ENCODE assay signal across 8 cellular contexts in genomic region chr7:128453836-128454804, GRCh38. TPM values are rescaled to one million over a fixed set of nuclear protein-coding genes. Genes with fewer than 3 reads are reported as not detected.
DNase-seq lines count a peak whose midpoint lies in the region; ATAC-seq and TF ChIP-seq lines count a peak whose summit lies in the region.

No MANE protein-coding gene starts in this region.

- H3K27ac Mint-ChIP-seq in central memory CD8-positive, alpha-beta T cell (ENCODE audit: low read depth) = peak overlapping the region; percentile 44
- H3K27ac Mint-ChIP-seq in stimulated activated effector memory CD8-positive, alpha-beta T cell treated with anti-CD3 and anti-CD28 coated beads, Interleukin-12 subunit alpha, Interleukin-12 subunit beta, amount 100 ng/mL, for 72 hours = peak overlapping the region; percentile 91

- POLR2A ChIA-PET in PC-3 (lab: Charles Lee; ENCODE audit: unreplicated experiment) = no interaction called here

- no peaks in the 10 kb centered on the region for H3K9me3 Mint-ChIP-seq in central memory CD8-positive, alpha-beta T cell
- H3K9me3 Mint-ChIP-seq in stimulated activated effector memory CD8-positive, alpha-beta T cell treated with anti-CD3 and anti-CD28 coated beads, Interleukin-12 subunit alpha, Interleukin-12 subunit beta, amount 100 ng/mL, for 72 hours = no peaks in the 10 kb centered on the region

- DNase-seq in Karpas-422 (no peak), left colon (peak; percentile 55 to 80), PC-3 (no peak), MM.1S (no peak), NCI-H187 (lab: John Stamatoyannopoulos, UW) (no peak)
- DNase-seq in central memory CD8-positive, alpha-beta T cell (ENCODE audit: low spot score in 2 of 2) = no peak
- no peak for DNase-seq in stimulated activated effector memory CD8-positive, alpha-beta T cell treated with anti-CD3 and anti-CD28 coated beads, Interleukin-12 subunit alpha, Interleukin-12 subunit beta, amount 100 ng/mL, for 72 hours (ENCODE audit: low spot score in 2 of 2)
- no peak for DNase-seq in stimulated activated CD4-positive, alpha-beta T cell treated with anti-CD3 and anti-CD28 coated beads, Interleukin-15, amount 100 ng/mL, for 24 hours

- H3F3A ChIP-seq in PC-3 (ENCODE audit: low read length, unreplicated experiment) (no peaks in the 10 kb centered on the region), MM.1S (ENCODE audit: insufficient read depth, low read length) (peaks cover 17% of the 10 kb centered on the region)

- no peak overlapping the region; the same call in 1 of the 2 replicates for H3K9ac ChIP-seq in Karpas-422 (ENCODE audit: low read length)
- no peak overlapping the region for H3K9ac ChIP-seq in PC-3 (ENCODE audit: low read length)
- no peak overlapping the region for H3K9ac ChIP-seq in MM.1S (ENCODE audit: low read length)

- BruUV-seq in PC-3 (replicated peaks; lab: Mats Ljungman, UMichigan) = no TSS peak

- H3K4me1 Mint-ChIP-seq in central memory CD8-positive, alpha-beta T cell = peaks cover 23% of the 10 kb centered on the region
- peaks cover 63% of the 10 kb centered on the region for H3K4me1 Mint-ChIP-seq in stimulated activated effector memory CD8-positive, alpha-beta T cell treated with anti-CD3 and anti-CD28 coated beads, Interleukin-12 subunit alpha, Interleukin-12 subunit beta, amount 100 ng/mL, for 72 hours

- H3K9me3 ChIP-seq in Karpas-422 (ENCODE audit: low read length) (no peaks in the 10 kb centered on the region), PC-3 (ENCODE audit: low read length) (no peaks in the 10 kb centered on the region), MM.1S (replicated peaks; ENCODE audit: insufficient read depth, low read length) (no peaks in the 10 kb centered on the region)

- H3K4me3 ChIP-seq in Karpas-422 (ENCODE audit: low read length) (no peak overlapping the region), PC-3 (ENCODE audit: low read length) (no peak overlapping the region), MM.1S (ENCODE audit: low read length) (no peak overlapping the region)

- H3K27me3 ChIP-seq in Karpas-422 (ENCODE audit: low read length) = no peaks in the 10 kb centered on the region
- H3K27me3 ChIP-seq in PC-3 (ENCODE audit: low read length) = no peaks in the 10 kb centered on the region
- no peaks in the 10 kb centered on the region; the same call in 1 of the 2 replicates for H3K27me3 ChIP-seq in MM.1S (replicated peaks; ENCODE audit: insufficient read depth, low read length)

- H3K4me2 ChIP-seq in Karpas-422 (ENCODE audit: low read depth, low read length, poor library complexity, severe bottlenecking) (peak overlapping the region; percentile 96), PC-3 (ENCODE audit: low read length) (no peak overlapping the region), MM.1S (ENCODE audit: low read depth, low read length) (no peak overlapping the region)

- no peak overlapping the region for H3K27ac ChIP-seq in Karpas-422 (ENCODE audit: low read length)
- no peak overlapping the region for H3K27ac ChIP-seq in PC-3 (ENCODE audit: low read length)
- no peak overlapping the region for H3K27ac ChIP-seq in MM.1S (ENCODE audit: low read length)

- peaks cover 9% of the 10 kb centered on the region for H3K36me3 Mint-ChIP-seq in central memory CD8-positive, alpha-beta T cell (ENCODE audit: insufficient read depth)
- peaks cover 49% of the 10 kb centered on the region for H3K36me3 Mint-ChIP-seq in stimulated activated effector memory CD8-positive, alpha-beta T cell treated with anti-CD3 and anti-CD28 coated beads, Interleukin-12 subunit alpha, Interleukin-12 subunit beta, amount 100 ng/mL, for 72 hours

- H3K79me2 ChIP-seq in Karpas-422 (ENCODE audit: low read length) = peaks cover 33% of the 10 kb centered on the region
- peaks cover 34% of the 10 kb centered on the region for H3K79me2 ChIP-seq in PC-3 (ENCODE audit: low read length)
- peaks cover 15% of the 10 kb centered on the region for H3K79me2 ChIP-seq in MM.1S (ENCODE audit: low read length)

- no peak for ATAC-seq in central memory CD8-positive, alpha-beta T cell (replicated peaks; ENCODE audit: extremely low read depth, poor library complexity, severe bottlenecking)
- ATAC-seq in left colon (no peak), PC-3 (no peak)
- ATAC-seq in stimulated activated effector memory CD8-positive, alpha-beta T cell treated with anti-CD3 and anti-CD28 coated beads, Interleukin-12 subunit alpha, Interleukin-12 subunit beta, amount 100 ng/mL, for 72 hours = no peak

- TF ChIP-seq CTCF in PC-3 (conservative IDR thresholded peaks at IDR 0.05; ENCODE audit: low read depth, low read length) (no peak), MM.1S (IDR thresholded peaks at IDR 0.05; ENCODE audit: low read length) (no peak)

- H3K4me3 Mint-ChIP-seq in central memory CD8-positive, alpha-beta T cell = peak overlapping the region; percentile 6
- peak overlapping the region; percentile 90 for H3K4me3 Mint-ChIP-seq in stimulated activated effector memory CD8-positive, alpha-beta T cell treated with anti-CD3 and anti-CD28 coated beads, Interleukin-12 subunit alpha, Interleukin-12 subunit beta, amount 100 ng/mL, for 72 hours

- H4K20me1 ChIP-seq in Karpas-422 (ENCODE audit: insufficient read depth, low read depth, low read length) (no peaks in the 10 kb centered on the region), PC-3 (ENCODE audit: low read length) (peaks cover 11% of the 10 kb centered on the region), MM.1S (ENCODE audit: insufficient read depth, low read length) (no peaks in the 10 kb centered on the region)

- H3K4me1 ChIP-seq in Karpas-422 (ENCODE audit: low read length) = peaks cover 32% of the 10 kb centered on the region
- peaks cover 28% of the 10 kb centered on the region for H3K4me1 ChIP-seq in PC-3 (ENCODE audit: insufficient read depth, low read length)
- peaks cover 27% of the 10 kb centered on the region for H3K4me1 ChIP-seq in MM.1S (ENCODE audit: low read length)

- CTCF ChIA-PET in PC-3 (lab: Charles Lee) = no interaction called here

- peaks cover 13% of the 10 kb centered on the region for H3K27me3 Mint-ChIP-seq in central memory CD8-positive, alpha-beta T cell

- H3K36me3 ChIP-seq in Karpas-422 (ENCODE audit: insufficient read depth, low read length) = 0 out of 2 replicates have a peak, but pooled peaks cover 8% of the 10 kb centered on the region
- H3K36me3 ChIP-seq in PC-3 (ENCODE audit: low read depth, low read length) = peaks cover 14% of the 10 kb centered on the region; the same call in 1 of the 2 replicates
- no peaks in the 10 kb centered on the region for H3K36me3 ChIP-seq in MM.1S (replicated peaks; ENCODE audit: insufficient read depth, low read length)

- H3K9me2 ChIP-seq in Karpas-422 (replicated peaks; ENCODE audit: insufficient read depth, low read length) (no peaks in the 10 kb centered on the region), PC-3 (replicated peaks; ENCODE audit: low read length) (no peaks in the 10 kb centered on the region), MM.1S (replicated peaks; ENCODE audit: insufficient read depth, low read length) (no peaks in the 10 kb centered on the region)

- intact Hi-C loops in left colon (cut with DNase I, micrococcal nuclease) (no loop called here), PC-3 (cut with micrococcal nuclease) (no loop called here)

- H2AFZ ChIP-seq in Karpas-422 (ENCODE audit: low read length) (no peak overlapping the region), PC-3 (ENCODE audit: low read length) (no peak overlapping the region), MM.1S (ENCODE audit: low read length) (no peak overlapping the region)

RNA-seq across cellular contexts. Expression of gene HILPDA, which starts 1.6 kb away (rescaled TPM):
- total RNA-seq in Karpas-422 (2014; rRNA removed; shearing (Covaris generic); ENCODE audit: low replicate concordance) = 16.3 and 32.2 TPM in 2 replicates
- total RNA-seq in left colon = 1 to 10 TPM; 5.8 to 7.3 TPM
- 25.7 and 29.1 TPM in 2 replicates for total RNA-seq in PC-3 (2014; rRNA removed)

RNA-seq across cellular contexts. Expression of gene METTL2B, which starts 22.4 kb away (rescaled TPM):
- total RNA-seq in Karpas-422 (2014; rRNA removed; shearing (Covaris generic); ENCODE audit: low replicate concordance) = 20.7 and 27.8 TPM in 2 replicates
- 10 to 100 TPM; 24.7 to 28.0 TPM for total RNA-seq in left colon
- 33.8 and 37.1 TPM in 2 replicates for total RNA-seq in PC-3 (2014; rRNA removed)

RNA-seq across cellular contexts. Expression of gene IMPDH1, which starts 44.3 kb away (rescaled TPM):
- 30.5 and 50.1 TPM in 2 replicates for total RNA-seq in Karpas-422 (2014; rRNA removed; shearing (Covaris generic); ENCODE audit: low replicate concordance)
- total RNA-seq in left colon = 10 to 100 TPM; 29.0 to 31.2 TPM
- total RNA-seq in PC-3 (2014; rRNA removed) = 128 and 142 TPM in 2 replicates

Comparison
In these comparisons a context has a peak if more than half of its experiments do, and no peak if none do; other contexts are left out.
1. DNase-seq: peak in left colon (2 of 2); none in Karpas-422 (single experiment), central memory CD8-positive, alpha-beta T cell (0 of 2), stimulated activated effector memory CD8-positive, alpha-beta T cell treated with anti-CD3 and anti-CD28 coated beads, Interleukin-12 subunit alpha, Interleukin-12 subunit beta, amount 100 ng/mL, for 72 hours (0 of 2), PC-3 (single experiment), stimulated activated CD4-positive, alpha-beta T cell treated with anti-CD3 and anti-CD28 coated beads, Interleukin-15, amount 100 ng/mL, for 24 hours (single experiment), MM.1S (single experiment) and NCI-H187 (0 of 2).